ENCODE assay signal across 16 cellular contexts in the genomic region with DNA sequence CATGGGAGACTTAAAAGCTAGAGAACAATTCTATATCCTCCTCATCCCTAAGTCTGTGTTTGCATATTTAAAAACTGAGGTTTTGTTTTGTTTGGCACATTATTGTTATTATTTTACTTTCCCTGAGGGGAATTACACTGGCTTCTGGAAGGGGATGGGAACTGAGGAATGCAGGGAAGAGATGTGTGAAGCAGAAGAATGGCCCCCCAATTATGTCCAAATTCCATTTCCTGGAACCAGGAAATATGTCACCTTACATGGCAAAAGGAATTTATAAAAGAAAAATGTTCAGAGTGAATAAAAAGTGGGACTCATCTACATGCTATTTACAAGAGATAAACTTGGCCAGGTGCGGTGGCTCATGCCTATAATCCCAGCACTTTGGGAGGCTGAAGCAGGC.
DNase-seq lines count a peak whose midpoint lies in the region; ATAC-seq and TF ChIP-seq lines count a peak whose summit lies in the region.
"Had no signal": no experiment of that assay in that cellular context is flagged by ENCODE, and none has a peak within 500 bp of the region (broad histone marks: within the 10 kb centered on the region; RNA-seq: fewer than 3 reads in every experiment).

No MANE protein-coding gene starts in this region.

- H3K9me3 ChIP-seq in breast epithelium = no peaks in the 10 kb centered on the region
- H3K9me3 ChIP-seq: HAP-1 had no signal

- H4K20me1 ChIP-seq in KMS-11 (ENCODE audit: insufficient read depth) = no peaks in the 10 kb centered on the region
- H4K20me1 ChIP-seq: BLaER1 treated with 17β-estradiol and CSF1 and Interleukin-3, amounts not matched to agents 10 nM and 100 nM had no signal

- peak; percentile 16 for DNase-seq in BJ (ENCODE audit: low read depth)
- DNase-seq in EL = peak; percentile 79
- DNase-seq in astrocyte of the hippocampus (ENCODE audit: low read depth, low spot score) = peak; percentile 26
- no peak for DNase-seq in breast epithelium (ENCODE audit: low spot score in 2 of 2)
- DNase-seq in GDM1 (lab: John Stamatoyannopoulos, UW) = no peak
- DNase-seq in HCEC 1CT = no peak
- DNase-seq: CD4-positive, alpha-beta T cell; CD8-positive, alpha-beta memory T cell; DMS 273 treated with DMSO at 0.1 percent for 48 hours; DMS79; GOT3 had no signal

- H2AFZ ChIP-seq in KMS-11 (ENCODE audit: low read depth) = no peak overlapping the region

- no peaks in the 10 kb centered on the region for H3K79me2 ChIP-seq in KMS-11 (ENCODE audit: insufficient read depth, low read depth)

- no peak for TF ChIP-seq POLR2A in breast epithelium (IDR thresholded peaks at IDR 0.05)

- H3K27ac ChIP-seq in KMS-11 (no peak overlapping the region), breast epithelium (no peak overlapping the region)
- H3K27ac ChIP-seq: BLaER1 treated with 17β-estradiol and CSF1 and Interleukin-3, amounts not matched to agents 10 nM and 100 nM had no signal

- H3K4me2 ChIP-seq in KMS-11 = peak overlapping the region; percentile 64
- H3K4me2 ChIP-seq: BLaER1 treated with 17β-estradiol and CSF1 and Interleukin-3, amounts not matched to agents 10 nM and 100 nM had no signal

- no peak for TF ChIP-seq CTCF in BJ (IDR thresholded peaks at IDR 0.05; ENCODE audit: insufficient read depth, low read depth, low read length)
- no peak for TF ChIP-seq CTCF in KMS-11 (conservative IDR thresholded peaks at IDR 0.05; ENCODE audit: low read depth, low read length)
- no peak for TF ChIP-seq CTCF in breast epithelium (IDR thresholded peaks at IDR 0.05)

- H3K36me3 ChIP-seq in BJ (ENCODE audit: control insufficient read depth, insufficient read depth, low read length) (no peaks in the 10 kb centered on the region), KMS-11 (ENCODE audit: insufficient read depth) (no peaks in the 10 kb centered on the region), breast epithelium (no peaks in the 10 kb centered on the region)
- H3K36me3 ChIP-seq: BLaER1 treated with 17β-estradiol and CSF1 and Interleukin-3, amounts not matched to agents 10 nM and 100 nM; HAP-1 had no signal

- H3K27me3 ChIP-seq in BJ (ENCODE audit: control insufficient read depth, insufficient read depth, low read length) (no peaks in the 10 kb centered on the region), KMS-11 (ENCODE audit: insufficient read depth, low read depth) (no peaks in the 10 kb centered on the region), breast epithelium (no peaks in the 10 kb centered on the region)
- H3K27me3 ChIP-seq: BLaER1 treated with 17β-estradiol and CSF1 and Interleukin-3, amounts not matched to agents 10 nM and 100 nM had no signal

- H3K4me1 ChIP-seq in KMS-11 (ENCODE audit: low read depth, poor library complexity, severe bottlenecking) (peaks cover 30% of the 10 kb centered on the region), breast epithelium (no peaks in the 10 kb centered on the region)
- H3K4me1 ChIP-seq: BLaER1 treated with 17β-estradiol and CSF1 and Interleukin-3, amounts not matched to agents 10 nM and 100 nM; HAP-1 had no signal

- no peak overlapping the region for H3K9ac ChIP-seq in KMS-11
- H3K9ac ChIP-seq: BLaER1 treated with 17β-estradiol and CSF1 and Interleukin-3, amounts not matched to agents 10 nM and 100 nM had no signal

- CTCF ChIA-PET in BJ (lab: Yijun Ruan, JAX) = no interaction called here

- no peak overlapping the region for H3K4me3 ChIP-seq in BJ (ENCODE audit: low read depth, low read length)
- H3K4me3 ChIP-seq in KMS-11 (IDR thresholded peaks at IDR 0.05; ENCODE audit: insufficient read depth, low read depth, low read length) = no peak overlapping the region
- H3K4me3 ChIP-seq in breast epithelium = no peak overlapping the region
- H3K4me3 ChIP-seq: BLaER1 treated with 17β-estradiol and CSF1 and Interleukin-3, amounts not matched to agents 10 nM and 100 nM; GM12878; HAP-1 had no signal

- ATAC-seq in HG03139 (IDR thresholded peaks at IDR 0.05; ENCODE audit: unreplicated experiment) = no peak

- intact Hi-C loops in breast epithelium (cut with DNase I; ENCODE audit: low total_unique reads) = loop anchor here (2.0 to 10.0 kb wide), 2 partner anchors 61 to 1965 kb away; no protein-coding TSS in a partner anchor

- POLR2A ChIA-PET in BJ (lab: Charles Lee) = no interaction called here

Comparison
In these comparisons a context has a peak if more than half of its experiments do, and no peak if none do; other contexts are left out.
1. DNase-seq: peak in BJ (single experiment), EL (single experiment) and astrocyte of the hippocampus (single experiment); none in breast epithelium (0 of 2), GDM1 (single experiment) and HCEC 1CT (single experiment).